In genomic region chr13:66344770-66345367, GRCh38 we compare ENCODE assay signal across 31 cellular contexts.
DNase-seq lines count a peak whose midpoint lies in the region; ATAC-seq and TF ChIP-seq lines count a peak whose summit lies in the region.
"Had no signal": no experiment of that assay in that cellular context is flagged by ENCODE, and none has a peak within 500 bp of the region (broad histone marks: within the 10 kb centered on the region; RNA-seq: fewer than 3 reads in every experiment).

No MANE protein-coding gene starts in this region.

- no peaks in the 10 kb centered on the region for H3K27me3 Mint-ChIP-seq in progenitor cell of endocrine pancreas
- H3K27me3 Mint-ChIP-seq: activated naive CD8-positive, alpha-beta T cell treated with anti-CD3 and anti-CD28 coated beads, Interleukin-2, amount 10 ng/mL, durations not matched to agents 7 days and 5 days; IgD-negative memory B cell; stimulated activated memory B cell treated with anti-CD40 and anti-IgM and Interleukin-4, amounts not matched to agents 10 μg/mL and 1 μg/mL and 100 μg/mL, for 72 hours; T-cell had no signal

- DNase-seq in COLO829 (ENCODE audit: low spot score) (peak; percentile 65), SK-N-MC (ENCODE audit: low read depth, low spot score) (no peak), progenitor cell of endocrine pancreas (ENCODE audit: low spot score, unreplicated experiment) (no peak), GM10266 (ENCODE audit: extremely low spot score) (no peak), EL (no peak), transverse colon (no peak)
- DNase-seq: activated CD4-positive, alpha-beta T cell treated with anti-CD3 and anti-CD28 coated beads, Interleukin-2, amount 50 U/mL, for 1 hour; activated CD4-positive, CD25-positive, alpha-beta regulatory T cell; activated gamma-delta T cell treated with Interleukin-2 at 50 U/mL for 16 hours; activated naive CD8-positive, alpha-beta T cell treated with anti-CD3 and anti-CD28 coated beads, Interleukin-2, amount 10 ng/mL, durations not matched to agents 7 days and 5 days; activated T-cell treated with anti-CD3 and anti-CD28 coated beads, Interleukin-2, amount 50 U/mL, for 48 hours; aorta; Calu3; DMS79; foreskin fibroblast; GDM1; GM23248; lower lobe of right lung; mucosa of descending colon; NCI-H1048; NCI-H446 treated with DMSO at 0.1 percent for 48 hours; NCI-H82; T-cell; upper lobe of right lung had no signal

- no peaks in the 10 kb centered on the region for H3K9me3 Mint-ChIP-seq in progenitor cell of endocrine pancreas (ENCODE audit: low read depth)
- H3K9me3 Mint-ChIP-seq: activated naive CD8-positive, alpha-beta T cell treated with anti-CD3 and anti-CD28 coated beads, Interleukin-2, amount 10 ng/mL, durations not matched to agents 7 days and 5 days had no signal

- H3K9me3 ChIP-seq in SK-N-MC (ENCODE audit: low read depth, low read length) (no peaks in the 10 kb centered on the region), mesodermal cell (ENCODE audit: control insufficient read depth, low read length) (no peaks in the 10 kb centered on the region), transverse colon (no peaks in the 10 kb centered on the region)
- H3K9me3 ChIP-seq: lower lobe of right lung, mucosa of descending colon, neutrophil, prostate gland, SJSA1, upper lobe of right lung had no signal

- no peak for ATAC-seq in HG03378 (IDR thresholded peaks at IDR 0.05; ENCODE audit: unreplicated experiment)
- ATAC-seq: lower lobe of right lung; mucosa of descending colon; stimulated activated memory B cell treated with anti-CD40 and anti-IgM and Interleukin-4, amounts not matched to agents 10 μg/mL and 1 μg/mL and 100 μg/mL, for 72 hours; T-cell; upper lobe of right lung had no signal

- H3K36me3 ChIP-seq in SK-N-MC (ENCODE audit: insufficient read depth, low read length) (no peaks in the 10 kb centered on the region), mesodermal cell (ENCODE audit: control insufficient read depth, insufficient read depth, low read length) (no peaks in the 10 kb centered on the region), transverse colon (no peaks in the 10 kb centered on the region)
- H3K36me3 ChIP-seq: lower lobe of right lung, neutrophil, prostate gland, SJSA1, upper lobe of right lung had no signal

- H3K4me3 Mint-ChIP-seq in progenitor cell of endocrine pancreas (ENCODE audit: low read depth), result no peak overlapping the region
- H3K4me3 Mint-ChIP-seq: activated naive CD8-positive, alpha-beta T cell treated with anti-CD3 and anti-CD28 coated beads, Interleukin-2, amount 10 ng/mL, durations not matched to agents 7 days and 5 days; IgD-negative memory B cell; stimulated activated memory B cell treated with anti-CD40 and anti-IgM and Interleukin-4, amounts not matched to agents 10 μg/mL and 1 μg/mL and 100 μg/mL, for 72 hours; T-cell had no signal

- no peaks in the 10 kb centered on the region for H3K27me3 ChIP-seq in transverse colon
- H3K27me3 ChIP-seq: neutrophil, SJSA1, upper lobe of right lung had no signal

- no peak overlapping the region for H3K9ac ChIP-seq in SK-N-MC (ENCODE audit: insufficient read length)
- H3K9ac ChIP-seq: GM23248 had no signal

- whole genome bisulfite sequencing in mesodermal cell (ENCODE audit: insufficient coverage in 2 of 2), 2 experiments, result 77% methylated on average over 3 of the region's 4 CpGs; no CpG with 5 or more reads in 1 of the 2 experiments
- 62% methylated on average over 4 of the region's 4 CpGs for WGBS in transverse colon (ENCODE audit: low coverage in 1 of 2), 2 donors

- in situ Hi-C loops in transverse colon (cut with MboI; ENCODE audit: low pct_ligation_motif_present in 1 of 4, low pct_unique_long_range_greater_than_20kb in 1 of 4, low sequenced_read_pairs in 3 of 4), result no loop called here

- intact Hi-C loops in transverse colon (cut with DNase I; ENCODE audit: low total_unique reads), result no loop called here

- H3K27ac ChIP-seq in SK-N-MC, result 0 out of 2 replicates have a peak overlapping the region, but pooled peaks have one; percentile 32
- peak overlapping the region; percentile 11 for H3K27ac ChIP-seq in mesodermal cell (ENCODE audit: low read depth, low read length, severe bottlenecking)
- no peak overlapping the region for H3K27ac ChIP-seq in transverse colon
- H3K27ac ChIP-seq: GM23248, lower lobe of right lung, neutrophil, prostate gland, SJSA1, upper lobe of right lung had no signal

- H3K27ac Mint-ChIP-seq in progenitor cell of endocrine pancreas, result peak overlapping the region; percentile 29
- H3K27ac Mint-ChIP-seq: activated naive CD8-positive, alpha-beta T cell treated with anti-CD3 and anti-CD28 coated beads, Interleukin-2, amount 10 ng/mL, durations not matched to agents 7 days and 5 days; IgD-negative memory B cell; stimulated activated memory B cell treated with anti-CD40 and anti-IgM and Interleukin-4, amounts not matched to agents 10 μg/mL and 1 μg/mL and 100 μg/mL, for 72 hours; T-cell had no signal

- H3K4me1 ChIP-seq in mesodermal cell (ENCODE audit: control insufficient read depth, insufficient read depth, low read length, poor library complexity, severe bottlenecking) (no peaks in the 10 kb centered on the region), transverse colon (no peaks in the 10 kb centered on the region)
- H3K4me1 ChIP-seq: lower lobe of right lung, prostate gland, SJSA1 had no signal

- no peaks in the 10 kb centered on the region for H3K36me3 Mint-ChIP-seq in progenitor cell of endocrine pancreas (ENCODE audit: insufficient read depth)
- H3K36me3 Mint-ChIP-seq: activated naive CD8-positive, alpha-beta T cell treated with anti-CD3 and anti-CD28 coated beads, Interleukin-2, amount 10 ng/mL, durations not matched to agents 7 days and 5 days; IgD-negative memory B cell; stimulated activated memory B cell treated with anti-CD40 and anti-IgM and Interleukin-4, amounts not matched to agents 10 μg/mL and 1 μg/mL and 100 μg/mL, for 72 hours; T-cell had no signal

- TF ChIP-seq EP300 in transverse colon (IDR thresholded peaks at IDR 0.05; ENCODE audit: low read depth), result no peak

- H3K4me3 ChIP-seq in SK-N-MC, result no peak overlapping the region
- no peak overlapping the region for H3K4me3 ChIP-seq in mesodermal cell (ENCODE audit: extremely low read depth, insufficient read depth, low read length, poor library complexity, severe bottlenecking)
- H3K4me3 ChIP-seq in transverse colon, result no peak overlapping the region
- H3K4me3 ChIP-seq: GM23248, lower lobe of right lung, mucosa of descending colon, prostate gland, SJSA1, upper lobe of right lung had no signal

- peaks cover 56% of the 10 kb centered on the region for H3K4me1 Mint-ChIP-seq in progenitor cell of endocrine pancreas (ENCODE audit: low read depth)
- H3K4me1 Mint-ChIP-seq: activated naive CD8-positive, alpha-beta T cell treated with anti-CD3 and anti-CD28 coated beads, Interleukin-2, amount 10 ng/mL, durations not matched to agents 7 days and 5 days; IgD-negative memory B cell; stimulated activated memory B cell treated with anti-CD40 and anti-IgM and Interleukin-4, amounts not matched to agents 10 μg/mL and 1 μg/mL and 100 μg/mL, for 72 hours; T-cell had no signal

- TF ChIP-seq CTCF in progenitor cell of endocrine pancreas (IDR thresholded peaks at IDR 0.05; ENCODE audit: unreplicated experiment) (no peak), GM10266 (IDR thresholded peaks at IDR 0.05; ENCODE audit: control insufficient read depth, insufficient read depth, low read depth, missing control alignments) (no peak), transverse colon (IDR thresholded peaks at IDR 0.05) (no peak)

- no peak for TF ChIP-seq POLR2A in transverse colon (IDR thresholded peaks at IDR 0.05)

Comparison
In these comparisons a context has a peak if more than half of its experiments do, and no peak if none do; other contexts are left out.
1. H3K27ac ChIP-seq: peak in SK-N-MC (single experiment) and mesodermal cell (single experiment); none in transverse colon (0 of 4).